Comparison of ENCODE assay signal across 1 cellular context in genomic region chr17:16865077-16865613, GRCh38.
TF ChIP-seq lines count a peak whose summit lies in the region.

No MANE protein-coding gene starts in this region.

TF ChIP-seq in A549, 52 proteins besides CTCF, POLR2A, EP300 and RAD21 (continued from another document):
- peak; percentile 51 for TF ChIP-seq MAX (IDR thresholded peaks at IDR 0.05)
